ENCODE assay signal across 20 cellular contexts in the genomic region with DNA sequence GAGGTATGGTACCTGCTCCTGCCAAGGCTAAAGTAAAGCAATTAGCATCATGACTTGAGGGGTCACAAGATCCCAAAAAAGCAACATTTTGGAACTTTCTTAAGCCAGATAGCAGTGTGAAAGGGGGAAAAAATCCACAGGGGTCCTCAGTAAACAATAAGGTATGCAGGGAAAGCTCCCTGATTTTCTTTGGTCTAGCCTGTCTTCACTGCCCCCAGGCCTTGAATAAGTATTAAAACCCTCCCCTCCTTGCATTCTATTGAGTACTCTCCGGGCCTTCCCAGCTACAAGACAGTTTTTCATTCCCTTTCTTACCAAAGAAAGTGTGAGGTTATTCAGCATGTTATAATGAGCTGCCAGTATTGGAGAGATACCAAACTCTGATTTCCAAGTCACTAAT. TPM values are rescaled to one million over a fixed set of nuclear protein-coding genes. Genes with fewer than 3 reads are reported as not detected.
A peak's percentile ranks its signal among the peaks of the same experiment; 100 is the strongest.
DNase-seq lines count a peak whose midpoint lies in the region; ATAC-seq and TF ChIP-seq lines count a peak whose summit lies in the region.
"Had no signal": no experiment of that assay in that cellular context is flagged by ENCODE, and none has a peak within 500 bp of the region (broad histone marks: within the 10 kb centered on the region; RNA-seq: fewer than 3 reads in every experiment).

No MANE protein-coding gene starts in this region.

- no CpG with 5 or more reads among the region's 1 CpG for WGBS in H9 (ENCODE audit: extremely low coverage, insufficient read length, low lambda C conversion rate)
- no CpG with 5 or more reads among the region's 1 CpG for WGBS in neuronal stem cell (ENCODE audit: extremely low coverage in 2 of 2, insufficient read length in 2 of 2, insufficient replicate concordance in 1 of 2), 2 donors

- H3K14ac ChIP-seq in H9 (ENCODE audit: insufficient read depth, low read length) = no peak overlapping the region
- no peak overlapping the region for H3K14ac ChIP-seq in neuronal stem cell (ENCODE audit: low read length)

- DNase-seq in H9 (no peak), WTC11 (ENCODE audit: low spot score) (no peak), epithelial cell of prostate (ENCODE audit: low read depth, low spot score) (no peak), neuronal stem cell (ENCODE audit: low spot score) (peak; percentile 48), hepatic stellate cell (ENCODE audit: low spot score) (no peak)
- DNase-seq in activated CD4-positive, CD25-positive, alpha-beta regulatory T cell treated with anti-CD3 and anti-CD28 coated beads, Interleukin-2, amount 50 U/mL, for 72 hours = no peak
- DNase-seq: Caco-2; CD4-positive, alpha-beta T cell; DMS 273 treated with DMSO at 0.1 percent for 48 hours; DMS79 treated with DMSO at 0.1 percent for 48 hours; GM23248; NCI-H1105; NCI-H146; NCI-H2029 treated with DMSO at 0.1 percent for 48 hours; NCI-H524; NCI-H82 had no signal

- no peak overlapping the region for H3K4ac ChIP-seq in H9 (ENCODE audit: low read depth, low read length)
- H3K4ac ChIP-seq in neuronal stem cell (ENCODE audit: low read length) = no peak overlapping the region

- no peak overlapping the region for H2BK20ac ChIP-seq in H9 (ENCODE audit: low read depth, low read length, poor library complexity, severe bottlenecking)

- H2AK5ac ChIP-seq in H9 (ENCODE audit: insufficient read length, low read length) (no peak overlapping the region), neuronal stem cell (ENCODE audit: low read depth, low read length) (no peak overlapping the region)

- no peak overlapping the region for H3K18ac ChIP-seq in H9 (ENCODE audit: insufficient read length, low read depth, low read length)
- H3K18ac ChIP-seq in neuronal stem cell (ENCODE audit: low read length) = no peak overlapping the region

- H3K9me3 ChIP-seq in H9 (ENCODE audit: control insufficient read depth, low read depth, low read length) (no peaks in the 10 kb centered on the region), neuronal stem cell (replicated peaks in 1 of 2; ENCODE audit: control insufficient read depth in 2 of 2, insufficient read depth in 1 of 2, low read depth in 1 of 2, low read length in 2 of 2) (no peaks in the 10 kb centered on the region)
- H3K9me3 ChIP-seq: Caco-2 had no signal

- H4K8ac ChIP-seq in H9 (replicated peaks; ENCODE audit: insufficient read length, low read depth, low read length) (no peak overlapping the region), neuronal stem cell (ENCODE audit: low read depth, low read length) (no peak overlapping the region)

- H3K9me3 Mint-ChIP-seq in H9 (no peaks in the 10 kb centered on the region), WTC11 (no peaks in the 10 kb centered on the region)
- H3K9me3 Mint-ChIP-seq: CD4-positive, alpha-beta T cell; IgD-negative memory B cell had no signal

- no peak overlapping the region for H4K5ac ChIP-seq in H9 (ENCODE audit: insufficient read length, low read depth, low read length)

- H2BK15ac ChIP-seq in H9 (ENCODE audit: low read depth, low read length) (no peak overlapping the region), neuronal stem cell (ENCODE audit: low read length) (no peak overlapping the region)

- H3K79me2 ChIP-seq in H9 (ENCODE audit: insufficient read depth, low read length) = no peaks in the 10 kb centered on the region

- no peak overlapping the region for H2AFZ ChIP-seq in H9 (ENCODE audit: low read length)
- H2AFZ ChIP-seq in neuronal stem cell (ENCODE audit: low read length) = peak overlapping the region; percentile 47
- H2AFZ ChIP-seq: GM23248 had no signal

- H3K4me2 ChIP-seq in H9 (ENCODE audit: insufficient read depth, insufficient read length, low read length) = no peak overlapping the region
- H3K4me2 ChIP-seq in neuronal stem cell (ENCODE audit: insufficient read depth, low read length, poor library complexity, severe bottlenecking) = no peak overlapping the region

- CTCF ChIA-PET in WTC11 (lab: Charles Lee) = interaction anchor here (1.2 to 1.4 kb wide), 2 partner anchors 48 to 59 kb away, joined by 3 to 5 read pairs; no protein-coding TSS in a partner anchor

- no peaks in the 10 kb centered on the region for H3K36me3 Mint-ChIP-seq in H9 (ENCODE audit: insufficient read depth in 1 of 3, low read depth in 3 of 3)
- no peaks in the 10 kb centered on the region for H3K36me3 Mint-ChIP-seq in WTC11

- no peaks in the 10 kb centered on the region for H3K79me1 ChIP-seq in H9 (ENCODE audit: insufficient read depth, low read depth, low read length, poor library complexity, severe bottlenecking)
- no peaks in the 10 kb centered on the region for H3K79me1 ChIP-seq in neuronal stem cell (ENCODE audit: low read depth, low read length)

- H2BK5ac ChIP-seq in H9 (ENCODE audit: insufficient read length, low read length) (no peak overlapping the region), neuronal stem cell (ENCODE audit: low read length) (no peak overlapping the region)

- H3K4me3 ChIP-seq in neuronal stem cell (ENCODE audit: low read length in 2 of 2) = no peak overlapping the region
- H3K4me3 ChIP-seq: GM12878, GM23248 had no signal

- H3K27me3 ChIP-seq in H9 (ENCODE audit: insufficient read depth, low read length) = no peaks in the 10 kb centered on the region
- no peaks in the 10 kb centered on the region for H3K27me3 ChIP-seq in neuronal stem cell (ENCODE audit: control insufficient read depth in 3 of 3, insufficient read depth in 3 of 3, low read depth in 1 of 3, low read length in 3 of 3)

- H3K23ac ChIP-seq in H9 (ENCODE audit: insufficient read length, low read depth, low read length) (no peak overlapping the region), neuronal stem cell (ENCODE audit: low read depth, low read length, poor library complexity) (no peak overlapping the region)

- ATAC-seq in WTC11 (peak; percentile 81), GM19324 (IDR thresholded peaks at IDR 0.05; ENCODE audit: low FRiP score, unreplicated experiment) (no peak)
- ATAC-seq: GM12878, Right ventricle myocardium inferior had no signal

- H2BK12ac ChIP-seq in H9 (ENCODE audit: insufficient read length, low read depth, low read length) (no peak overlapping the region), neuronal stem cell (ENCODE audit: low read length) (no peak overlapping the region)

- H3K4me3 Mint-ChIP-seq in H9 (no peak overlapping the region; a peak in 1 of 5 replicates), WTC11 (no peak overlapping the region)
- H3K4me3 Mint-ChIP-seq: CD4-positive, alpha-beta T cell; IgD-negative memory B cell had no signal

- POLR2A ChIA-PET in WTC11 (lab: Charles Lee) = no interaction called here

- H3K4me1 ChIP-seq in H9 (ENCODE audit: insufficient read depth, low read length) (peaks cover 6% of the 10 kb centered on the region), neuronal stem cell (ENCODE audit: control insufficient read depth in 2 of 2, insufficient read depth in 1 of 2, low read depth in 1 of 2, low read length in 2 of 2) (peaks cover 7 to 22% of the 10 kb centered on the region in 2 donors)
- H3K4me1 ChIP-seq: Caco-2 had no signal

- H3K9ac ChIP-seq in H9 (ENCODE audit: extremely low read depth, insufficient read length, low read length) = no peak overlapping the region
- H3K9ac ChIP-seq in neuronal stem cell (ENCODE audit: low read depth, low read length, poor library complexity) = no peak overlapping the region
- H3K9ac ChIP-seq: GM23248 had no signal

- H3K4me1 Mint-ChIP-seq in H9 = peaks cover 12 to 16% of the 10 kb centered on the region in 2 experiments
- H3K4me1 Mint-ChIP-seq in WTC11 = peaks cover 12% of the 10 kb centered on the region
- H3K4me1 Mint-ChIP-seq: IgD-negative memory B cell had no signal

- no peak for TF ChIP-seq CTCF in H9 (conservative IDR thresholded peaks at IDR 0.05)
- TF ChIP-seq CTCF in WTC11 (IDR thresholded peaks at IDR 0.05) = no peak

- no peaks in the 10 kb centered on the region for H4K20me1 ChIP-seq in H9 (ENCODE audit: control insufficient read depth, insufficient read depth, insufficient read length)

- no peaks in the 10 kb centered on the region for H3K27me3 Mint-ChIP-seq in H9 (ENCODE audit: low read depth)
- no peaks in the 10 kb centered on the region for H3K27me3 Mint-ChIP-seq in WTC11 (ENCODE audit: low read depth)
- H3K27me3 Mint-ChIP-seq: CD4-positive, alpha-beta T cell had no signal

- H2BK120ac ChIP-seq in H9 (ENCODE audit: low read depth, low read length, poor library complexity, severe bottlenecking) (no peak overlapping the region), neuronal stem cell (ENCODE audit: low read depth, low read length) (no peak overlapping the region)

- no peak overlapping the region for H3T11ph ChIP-seq in H9 (ENCODE audit: low read length)

- H3K27ac Mint-ChIP-seq in H9 (peak overlapping the region; percentile 12 to 93 (median 34); a peak in 4 of 7 replicates), WTC11 (no peak overlapping the region)
- H3K27ac Mint-ChIP-seq: CD4-positive, alpha-beta T cell; IgD-negative memory B cell had no signal

- no peaks in the 10 kb centered on the region for H3K36me3 ChIP-seq in neuronal stem cell (replicated peaks in 1 of 2; ENCODE audit: control insufficient read depth in 2 of 2, insufficient read depth in 2 of 2, low read length in 2 of 2)

- H4K91ac ChIP-seq in H9 (ENCODE audit: insufficient read length, low read depth, low read length) (no peak overlapping the region), neuronal stem cell (ENCODE audit: low read depth, low read length, poor library complexity) (no peak overlapping the region)

- H3K23me2 ChIP-seq in H9 (ENCODE audit: insufficient read length, low read depth, low read length, poor library complexity, severe bottlenecking) = no peaks in the 10 kb centered on the region

- H3K27ac ChIP-seq in H9 (ENCODE audit: insufficient read length, low read depth, low read length) (no peak overlapping the region), epithelial cell of prostate (peak overlapping the region; percentile 18), neuronal stem cell (replicated peaks; ENCODE audit: low read length) (peak overlapping the region; percentile 39)
- H3K27ac ChIP-seq: GM23248 had no signal

- H3K56ac ChIP-seq in H9 (ENCODE audit: insufficient read length, low read depth, low read length) = no peak overlapping the region

RNA-seq across cellular contexts. Expression of gene KIF21A, which starts 59.7 kb away (rescaled TPM):
- total RNA-seq in H9 (2021) = 17.2 and 17.4 TPM in 2 replicates
- 24.5 to 34.7 TPM (median 26.4 TPM) in 3 replicates for total RNA-seq in WTC11 (2021)
- 26.7 TPM for polyA plus RNA-seq in neuronal stem cell (2013, experiment 1 of 2)
- 28.1 TPM for polyA plus RNA-seq in neuronal stem cell (2013, experiment 2 of 2)
